Comparison of ENCODE assay signal across 11 cellular contexts in the genomic region with DNA sequence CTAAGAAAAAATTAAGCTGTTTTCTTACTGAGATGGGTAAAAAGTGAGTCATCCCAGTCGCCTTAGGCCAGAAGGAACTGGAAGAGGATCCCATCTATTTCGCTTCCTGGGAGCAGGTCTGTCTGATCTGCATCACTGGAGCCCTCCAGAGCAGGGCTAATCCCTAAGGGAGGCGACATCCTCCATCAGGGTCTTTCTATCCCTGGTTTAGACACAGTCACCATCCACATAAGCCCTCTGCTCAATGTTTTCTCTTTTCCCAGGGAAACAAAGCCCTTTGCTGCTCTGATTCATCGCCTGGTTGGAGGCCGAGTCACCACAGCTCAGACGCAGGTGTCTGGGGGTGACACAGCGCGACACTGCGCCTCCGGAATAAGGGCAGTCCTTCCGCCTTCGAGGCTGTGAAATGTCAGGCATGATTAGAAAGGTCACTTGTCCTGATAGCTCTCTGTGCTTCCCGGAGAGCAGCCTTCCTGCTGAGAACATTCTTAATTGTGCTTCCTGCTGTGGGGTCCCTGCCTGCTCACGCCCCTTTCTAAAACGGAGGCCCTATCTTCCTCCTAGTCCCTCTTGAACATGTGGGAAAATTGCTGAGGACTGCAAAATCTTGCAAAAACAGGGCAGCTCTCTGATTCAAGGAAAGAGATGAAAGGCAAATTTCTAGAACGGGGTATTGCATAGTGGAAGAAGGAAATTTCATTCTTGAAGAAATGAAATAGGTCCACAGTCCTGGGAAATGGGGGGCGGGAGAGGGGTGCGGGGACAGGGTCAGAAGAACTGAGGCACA. TPM values are rescaled to one million over a fixed set of nuclear protein-coding genes. Genes with fewer than 3 reads are reported as not detected.
A peak's percentile ranks its signal among the peaks of the same experiment; 100 is the strongest.
DNase-seq lines count a peak whose midpoint lies in the region; ATAC-seq, FAIRE-seq and TF ChIP-seq lines count a peak whose summit lies in the region.
"Had no signal": no experiment of that assay in that cellular context is flagged by ENCODE, and none has a peak within 500 bp of the region (broad histone marks: within the 10 kb centered on the region; RNA-seq: fewer than 3 reads in every experiment).

No MANE protein-coding gene starts in this region.

- CTCF ChIA-PET in HepG2 (lab: Yijun Ruan, JAX; ENCODE audit: low intra/inter-chr PET ratio, low total read pairs) = no interaction called here

- TF ChIP-seq EP300 in HepG2 (IDR thresholded peaks at IDR 0.05; ENCODE audit: low read depth in 2 of 2, low read length in 2 of 2) (no peak), HepG2 (CRISPR knock-in tag; IDR thresholded peaks at IDR 0.05; ENCODE audit: borderline replicate concordance) (no peak)

- H3K4me3 ChIP-seq in MG63 (no peak overlapping the region), brain microvascular endothelial cell (ENCODE audit: low read depth, low read length) (peak overlapping the region; percentile 18), HepG2 (replicated peaks in 1 of 3; ENCODE audit: insufficient read depth in 1 of 3, low read depth in 2 of 3, low read length in 3 of 3) (no peak overlapping the region), Karpas-422 (ENCODE audit: low read length) (no peak overlapping the region)

- WGBS in HepG2 (ENCODE audit: low lambda C conversion rate) = 4% methylated on average over 18 of the region's 18 CpGs

- TF ChIP-seq RAD21 in HepG2 (CRISPR knock-in tag; IDR thresholded peaks at IDR 0.05) = no peak

- DNase-seq in Caki2 (ENCODE audit: low read depth) (peak; percentile 89), MG63 (peak; percentile 34), brain microvascular endothelial cell (peak; percentile 82), HepG2 (ENCODE audit: low spot score) (no peak), Karpas-422 (no peak), NCI-H345 treated with DMSO at 0.1 percent for 48 hours (lab: John Stamatoyannopoulos, UW; ENCODE audit: unreplicated experiment) (no peak)
- DNase-seq: GDM1; stimulated activated CD4-positive, alpha-beta T cell treated with anti-CD3 and anti-CD28 coated beads, Interleukin-1b, Interleukin-23, amount 100 ng/mL, for 48 hours had no signal

- intact Hi-C loops in HepG2 (cut with micrococcal nuclease; ENCODE audit: unreplicated experiment) = no loop called here

- H3K4me2 ChIP-seq in HepG2 (ENCODE audit: low read depth, low read length) (peak overlapping the region; percentile 21; the same call in 1 of the 2 replicates), Karpas-422 (ENCODE audit: low read depth, low read length, poor library complexity, severe bottlenecking) (no peak overlapping the region)

- H3K27ac ChIP-seq in brain microvascular endothelial cell = peak overlapping the region; percentile 92
- H3K27ac ChIP-seq in HepG2 (ENCODE audit: extremely low read length, insufficient read depth, low read length) = no peak overlapping the region
- no peak overlapping the region for H3K27ac ChIP-seq in Karpas-422 (ENCODE audit: low read length)

- in situ Hi-C loops in Caki2 (cut with HindIII; ENCODE audit: low pct_unique_long_range_greater_than_20kb, low sequenced_read_pairs) = no loop called here
- in situ Hi-C loops in brain microvascular endothelial cell (cut with HindIII; ENCODE audit: low pct_ligation_motif_present, low sequenced_read_pairs) = no loop called here
- in situ Hi-C loops in HepG2 (cut with HindIII; ENCODE audit: extremely low pct_ligation_motif_present, low pct_unique_long_range_greater_than_20kb) = no loop called here

- ATAC-seq in HepG2 (peak; percentile 69), HG02885 (IDR thresholded peaks at IDR 0.05; ENCODE audit: poor library complexity, unreplicated experiment) (no peak), HG02642 (IDR thresholded peaks at IDR 0.05; ENCODE audit: poor library complexity, unreplicated experiment) (no peak)

- no peak for FAIRE-seq in HepG2 (lab: Jason Lieb, UNC)

- no peak for TF ChIP-seq POLR2A in HepG2 (IDR thresholded peaks at IDR 0.05; ENCODE audit: insufficient read depth in 1 of 2, low read depth in 2 of 2, low read length in 2 of 2)

- no peaks in the 10 kb centered on the region for H3K36me3 ChIP-seq in MG63
- no peaks in the 10 kb centered on the region for H3K36me3 ChIP-seq in brain microvascular endothelial cell (replicated peaks)
- no peaks in the 10 kb centered on the region for H3K36me3 ChIP-seq in HepG2 (replicated peaks in 1 of 2; ENCODE audit: control insufficient read depth in 1 of 2, insufficient read depth in 2 of 2, low read length in 2 of 2)
- H3K36me3 ChIP-seq in Karpas-422 (ENCODE audit: insufficient read depth, low read length) = no peaks in the 10 kb centered on the region

- H3K9ac ChIP-seq in HepG2 (ENCODE audit: insufficient read depth, low read depth, low read length) (no peak overlapping the region), Karpas-422 (ENCODE audit: low read length) (no peak overlapping the region)

- no TSS peak for BruUV-seq in HepG2 (replicated peaks; lab: Mats Ljungman, UMichigan)

- no peak overlapping the region for H2AFZ ChIP-seq in HepG2 (ENCODE audit: low read length)
- H2AFZ ChIP-seq in Karpas-422 (ENCODE audit: low read length) = no peak overlapping the region

- H3K4me1 ChIP-seq in HepG2 (ENCODE audit: insufficient read depth, low read length) (no peaks in the 10 kb centered on the region), Karpas-422 (ENCODE audit: low read length) (no peaks in the 10 kb centered on the region)

- H3K79me2 ChIP-seq in HepG2 (ENCODE audit: insufficient read depth, low read length) (no peaks in the 10 kb centered on the region), Karpas-422 (ENCODE audit: low read length) (no peaks in the 10 kb centered on the region)

- H3K27me3 ChIP-seq in MG63 = no peaks in the 10 kb centered on the region; the same call in 1 of the 2 replicates
- no peaks in the 10 kb centered on the region for H3K27me3 ChIP-seq in brain microvascular endothelial cell (replicated peaks)
- H3K27me3 ChIP-seq in HepG2 (ENCODE audit: control insufficient read depth in 1 of 2, insufficient read depth in 2 of 2, low read length in 2 of 2) = peaks cover 6 to 45% of the 10 kb centered on the region in 2 experiments
- H3K27me3 ChIP-seq in Karpas-422 (ENCODE audit: low read length) = no peaks in the 10 kb centered on the region

- no peak for TF ChIP-seq CTCF in brain microvascular endothelial cell (IDR thresholded peaks at IDR 0.05; ENCODE audit: low read depth, low read length, missing control alignments)
- no peak for TF ChIP-seq CTCF in HepG2 (CRISPR knock-in tag; IDR thresholded peaks at IDR 0.05)

- H3K9me3 ChIP-seq in MG63 = no peaks in the 10 kb centered on the region
- H3K9me3 ChIP-seq in HepG2 (ENCODE audit: low read length) = no peaks in the 10 kb centered on the region
- H3K9me3 ChIP-seq in Karpas-422 (ENCODE audit: low read length) = no peaks in the 10 kb centered on the region

- no peaks in the 10 kb centered on the region for H3K9me2 ChIP-seq in Karpas-422 (replicated peaks; ENCODE audit: insufficient read depth, low read length)

- H4K20me1 ChIP-seq in HepG2 (ENCODE audit: insufficient read depth, low read length) = no peaks in the 10 kb centered on the region
- H4K20me1 ChIP-seq in Karpas-422 (ENCODE audit: insufficient read depth, low read depth, low read length) = no peaks in the 10 kb centered on the region

- POLR2A ChIA-PET in HepG2 (lab: Yijun Ruan, JAX) = no interaction called here

TF ChIP-seq in HepG2, 621 proteins besides CTCF, POLR2A, EP300 and RAD21 (continues in another document):
- TF ChIP-seq, protein P1, sequence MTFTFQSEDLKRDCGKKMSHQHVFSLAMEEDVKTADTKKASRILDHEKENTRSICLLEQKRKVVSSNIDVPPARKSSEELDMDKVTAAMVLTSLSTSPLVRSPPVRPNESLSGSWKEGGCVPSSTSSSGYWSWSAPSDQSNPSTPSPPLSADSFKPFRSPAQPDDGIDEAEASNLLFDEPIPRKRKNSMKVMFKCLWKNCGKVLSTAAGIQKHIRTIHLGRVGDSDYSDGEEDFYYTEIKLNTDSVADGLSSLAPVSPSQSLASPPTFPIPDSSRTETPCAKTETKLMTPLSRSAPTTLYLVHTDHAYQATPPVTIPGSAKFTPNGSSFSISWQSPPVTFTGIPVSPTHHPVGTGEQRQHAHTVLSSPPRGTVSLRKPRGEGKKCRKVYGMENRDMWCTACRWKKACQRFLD (CRISPR knock-in tag; IDR thresholded peaks at IDR 0.05; ENCODE audit: borderline replicate concordance) = no peak
- TF ChIP-seq ZSCAN29 (CRISPR knock-in tag; conservative IDR thresholded peaks at IDR 0.05) = no peak

RNA-seq across cellular contexts. Expression of a gene that starts 56.3 kb away (rescaled TPM):
- total RNA-seq in Caki2 (2014; rRNA removed; shearing (Covaris generic); ENCODE audit: low replicate concordance) = not detected in 2 replicates
- 0.03 and 0.12 TPM in 2 replicates for total RNA-seq in MG63 (2014; rRNA removed; shearing (Covaris generic); ENCODE audit: low replicate concordance)
- total RNA-seq in HepG2 (2016; rRNA removed; fragmentation: Illumina TruSeq; extraction: Trizol) = not detected in 2 replicates
- not detected in 2 replicates for total RNA-seq in HepG2 (2016; cell fraction: cytosol; rRNA removed; fragmentation: Illumina TruSeq; extraction: Trizol; ENCODE audit: low read depth)
- total RNA-seq in HepG2 (2016; cell fraction: insoluble cytoplasmic fraction; rRNA removed; fragmentation: Illumina TruSeq; extraction: Trizol) = not detected in 2 replicates
- not detected in 2 replicates for total RNA-seq in HepG2 (2016; cell fraction: membrane; rRNA removed; fragmentation: Illumina TruSeq; extraction: Trizol)
- total RNA-seq in HepG2 (2016; cell fraction: nucleus; rRNA removed; fragmentation: Illumina TruSeq; extraction: Trizol) = not detected in 2 replicates
- not detected in 2 replicates for polyA plus RNA-seq in HepG2 (2011; rRNA removed)
- polyA plus RNA-seq in HepG2 (2011; cell fraction: cytosol; rRNA removed) = not detected in 2 replicates
- polyA plus RNA-seq in HepG2 (2011; cell fraction: nucleus; rRNA removed) = not detected in 2 replicates
- polyA plus RNA-seq in HepG2 (2012) = not detected in 2 replicates
- not detected in 2 replicates for polyA plus RNA-seq in HepG2 (2016; cell fraction: cytosol; fragmentation: Illumina TruSeq; extraction: Trizol; ENCODE audit: low read depth)
- polyA plus RNA-seq in HepG2 (2016; cell fraction: insoluble cytoplasmic fraction; fragmentation: Illumina TruSeq; extraction: Trizol; ENCODE audit: low read depth) = not detected in 2 replicates
- polyA plus RNA-seq in HepG2 (2016; cell fraction: membrane; fragmentation: Illumina TruSeq; extraction: Trizol; ENCODE audit: low read depth) = not detected in 2 replicates
- not detected in 2 replicates for polyA plus RNA-seq in HepG2 (2016; cell fraction: nucleus; fragmentation: Illumina TruSeq; extraction: Trizol; ENCODE audit: insufficient read depth, low read depth)
- polyA minus RNA-seq in HepG2 (2011; rRNA and poly(A)+ RNA removed; ENCODE audit: low replicate concordance) = not detected in 2 replicates
- not detected in 2 replicates for polyA minus RNA-seq in HepG2 (2011; cell fraction: cytosol; rRNA and poly(A)+ RNA removed)
- polyA minus RNA-seq in HepG2 (2011; cell fraction: nucleus; rRNA and poly(A)+ RNA removed) = not detected in 2 replicates
- not detected in 2 replicates for total RNA-seq in Karpas-422 (2014; rRNA removed; shearing (Covaris generic); ENCODE audit: low replicate concordance)
- total RNA-seq: activated naive CD4-positive, alpha-beta T cell treated with anti-CD3 and anti-CD28 coated beads, Interleukin-2, amount 50 U/mL, for 72 hours had no signal

Comparison
In these comparisons a context has a peak if more than half of its experiments do, and no peak if none do; other contexts are left out.
1. DNase-seq: peak in Caki2 (single experiment), MG63 (single experiment) and brain microvascular endothelial cell (single experiment); none in HepG2 (single experiment), Karpas-422 (single experiment) and NCI-H345 treated with DMSO at 0.1 percent for 48 hours (single experiment).